10 cellular contexts compared by ENCODE assay signal in the genomic region with DNA sequence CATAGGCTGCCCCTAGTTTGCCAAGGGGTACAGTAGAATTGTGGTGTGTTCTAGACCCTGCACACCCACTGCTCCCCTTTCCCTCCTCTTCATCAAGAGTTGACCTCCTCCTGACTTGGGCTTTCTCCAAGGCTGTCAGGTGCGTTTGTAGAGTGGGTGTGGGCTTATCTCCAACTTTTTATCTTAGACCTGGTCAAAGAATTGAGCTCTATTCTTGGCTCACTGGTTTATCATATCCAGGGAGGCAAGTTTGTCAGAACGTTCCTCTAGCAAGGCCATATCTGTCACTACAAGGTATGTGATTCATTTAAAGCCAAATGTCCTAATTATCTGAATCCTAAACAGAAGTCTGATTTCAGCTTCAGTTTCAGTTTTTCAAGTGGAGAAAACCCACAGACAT.
A peak's percentile ranks its signal among the peaks of the same experiment; 100 is the strongest.
DNase-seq lines count a peak whose midpoint lies in the region; ATAC-seq, FAIRE-seq and TF ChIP-seq lines count a peak whose summit lies in the region.
"Had no signal": no experiment of that assay in that cellular context is flagged by ENCODE, and none has a peak within 500 bp of the region (broad histone marks: within the 10 kb centered on the region; RNA-seq: fewer than 3 reads in every experiment).

No MANE protein-coding gene starts in this region.

- TF ChIP-seq CTCF in kidney (IDR thresholded peaks at IDR 0.05; ENCODE audit: borderline replicate concordance, extremely low read depth, insufficient read depth), result no peak
- TF ChIP-seq CTCF in suprapubic skin (IDR thresholded peaks at IDR 0.05), result no peak

- H3K4me1 ChIP-seq in kidney (ENCODE audit: control insufficient read depth in 1 of 2, insufficient read depth in 1 of 2, low read depth in 1 of 2, low read length in 2 of 2) (peaks cover 17 to 22% of the 10 kb centered on the region in 2 donors), suprapubic skin (peaks cover 42% of the 10 kb centered on the region), mesendoderm (ENCODE audit: control insufficient read depth, low read depth, low read length) (peaks cover 7% of the 10 kb centered on the region)

- peaks cover 18% of the 10 kb centered on the region for H3K36me3 Mint-ChIP-seq in activated T-cell treated with anti-CD3 and anti-CD28 coated beads, Interleukin-2, amount 50 U/mL, for 4 hours (ENCODE audit: insufficient read depth)
- peaks cover 41% of the 10 kb centered on the region for H3K36me3 Mint-ChIP-seq in activated T-helper 17 cell treated with anti-CD3 and anti-CD28 coated beads, Interleukin-2, amount 50 U/mL, for 72 hours (ENCODE audit: low read depth)

- H3K36me3 ChIP-seq in kidney (ENCODE audit: control insufficient read depth in 1 of 2, insufficient read depth in 2 of 2, low read length in 2 of 2) (no peaks in the 10 kb centered on the region), suprapubic skin (no peaks in the 10 kb centered on the region), mesendoderm (ENCODE audit: control insufficient read depth, insufficient read depth, low read length) (no peaks in the 10 kb centered on the region)

- WGBS in suprapubic skin, result 7% methylated on average over 2 of the region's 2 CpGs
- no CpG with 5 or more reads among the region's 2 CpGs for WGBS in mesendoderm (ENCODE audit: extremely low coverage, insufficient coverage, low lambda C conversion rate)

- H2AK5ac ChIP-seq in mesendoderm (ENCODE audit: low read length), result no peak overlapping the region

- ATAC-seq in activated T-cell treated with anti-CD3 and anti-CD28 coated beads, Interleukin-2, amount 50 U/mL, for 4 hours, result peak; percentile 21 to 37
- peak; percentile 66 for ATAC-seq in activated T-helper 17 cell treated with anti-CD3 and anti-CD28 coated beads, Interleukin-2, amount 50 U/mL, for 72 hours (replicated peaks)
- ATAC-seq in GM18517 (IDR thresholded peaks at IDR 0.05; ENCODE audit: unreplicated experiment), result no peak

- H3K56ac ChIP-seq in mesendoderm (ENCODE audit: low read length), result no peak overlapping the region

- no peak for DNase-seq in activated T-cell treated with anti-CD3 and anti-CD28 coated beads, Interleukin-2, amount 50 U/mL, for 4 hours
- DNase-seq in activated T-cell treated with anti-CD3 and anti-CD28 coated beads, Interleukin-2, amount 50 U/mL, for 48 hours, result no peak
- DNase-seq in kidney (no peak), suprapubic skin (ENCODE audit: low spot score in 2 of 2) (no peak), mesendoderm (no peak), activated gamma-delta T cell treated with Interleukin-2 at 50 U/mL for 16 hours (no peak)
- DNase-seq: ACHN, NCI-H526 treated with DMSO at 0.1 percent for 48 hours had no signal

- H3K9me3 ChIP-seq in kidney (ENCODE audit: control insufficient read depth in 1 of 2, low read length in 2 of 2) (no peaks in the 10 kb centered on the region), suprapubic skin (no peaks in the 10 kb centered on the region)

- no peak for TF ChIP-seq POLR2A in suprapubic skin (IDR thresholded peaks at IDR 0.05)

- intact Hi-C loops in kidney (cut with DNase I), result no loop called here

- H3K23ac ChIP-seq in mesendoderm (ENCODE audit: low read length), result no peak overlapping the region

- H3K4me3 ChIP-seq in kidney (ENCODE audit: low read length in 2 of 2) (peak overlapping the region in 1 of 2 donors; percentile 32), suprapubic skin (peak overlapping the region; percentile 23), mesendoderm (ENCODE audit: low read length) (no peak overlapping the region)

- H3K4me1 Mint-ChIP-seq in activated T-cell treated with anti-CD3 and anti-CD28 coated beads, Interleukin-2, amount 50 U/mL, for 4 hours (ENCODE audit: low read depth), result peaks cover 88% of the 10 kb centered on the region
- H3K4me1 Mint-ChIP-seq in activated T-helper 17 cell treated with anti-CD3 and anti-CD28 coated beads, Interleukin-2, amount 50 U/mL, for 72 hours, result peaks cover 72% of the 10 kb centered on the region

- H3K27ac ChIP-seq in kidney (ENCODE audit: low read depth in 2 of 2, low read length in 2 of 2), result peak overlapping the region; percentile 40 to 53
- H3K27ac ChIP-seq in suprapubic skin, result peak overlapping the region; percentile 18
- no peak overlapping the region for H3K27ac ChIP-seq in mesendoderm (ENCODE audit: low read depth, low read length)

- H4K8ac ChIP-seq in mesendoderm (ENCODE audit: low read depth, low read length), result no peak overlapping the region

- H3K4me3 Mint-ChIP-seq in activated T-cell treated with anti-CD3 and anti-CD28 coated beads, Interleukin-2, amount 50 U/mL, for 4 hours, result peak overlapping the region; percentile 46
- H3K4me3 Mint-ChIP-seq in activated T-helper 17 cell treated with anti-CD3 and anti-CD28 coated beads, Interleukin-2, amount 50 U/mL, for 72 hours, result peak overlapping the region; percentile 90

- H3K27me3 ChIP-seq in suprapubic skin (no peaks in the 10 kb centered on the region), mesendoderm (ENCODE audit: insufficient read depth, low read length, poor library complexity) (no peaks in the 10 kb centered on the region)

- no peak overlapping the region for H4K5ac ChIP-seq in mesendoderm (ENCODE audit: low read length)

- H3K18ac ChIP-seq in mesendoderm (ENCODE audit: low read length), result no peak overlapping the region

- no peak overlapping the region for H3K4me2 ChIP-seq in mesendoderm (ENCODE audit: low read length)

- no peak overlapping the region for H2BK15ac ChIP-seq in mesendoderm (replicated peaks; ENCODE audit: low read depth)

- no peak overlapping the region for H3K4ac ChIP-seq in mesendoderm (ENCODE audit: low read depth, low read length)

- no peak overlapping the region for H2BK5ac ChIP-seq in mesendoderm (ENCODE audit: low read length)

- no peak overlapping the region for H2BK120ac ChIP-seq in mesendoderm (ENCODE audit: low read depth, low read length)

- H3K79me2 ChIP-seq in mesendoderm (ENCODE audit: control insufficient read depth, insufficient read depth, low read length), result peaks cover 19% of the 10 kb centered on the region

- no peak overlapping the region for H3K9ac ChIP-seq in kidney (ENCODE audit: low read length in 2 of 2)
- H3K9ac ChIP-seq in mesendoderm (ENCODE audit: low read length), result no peak overlapping the region

- H3K9me3 Mint-ChIP-seq in activated T-cell treated with anti-CD3 and anti-CD28 coated beads, Interleukin-2, amount 50 U/mL, for 4 hours, result no peaks in the 10 kb centered on the region
- H3K9me3 Mint-ChIP-seq in activated T-helper 17 cell treated with anti-CD3 and anti-CD28 coated beads, Interleukin-2, amount 50 U/mL, for 72 hours, result no peaks in the 10 kb centered on the region

- H3K79me1 ChIP-seq in mesendoderm (ENCODE audit: low read length), result peaks cover 26% of the 10 kb centered on the region

- no peaks in the 10 kb centered on the region for H3K27me3 Mint-ChIP-seq in activated T-cell treated with anti-CD3 and anti-CD28 coated beads, Interleukin-2, amount 50 U/mL, for 4 hours (ENCODE audit: low read depth)
- H3K27me3 Mint-ChIP-seq in activated T-helper 17 cell treated with anti-CD3 and anti-CD28 coated beads, Interleukin-2, amount 50 U/mL, for 72 hours, result no peaks in the 10 kb centered on the region

- no peak for FAIRE-seq in kidney (lab: Jason Lieb, UNC)

- H3K27ac Mint-ChIP-seq in activated T-helper 17 cell treated with anti-CD3 and anti-CD28 coated beads, Interleukin-2, amount 50 U/mL, for 72 hours, result peak overlapping the region; percentile 85

- TF ChIP-seq EP300 in suprapubic skin (IDR thresholded peaks at IDR 0.05), result no peak
